Comparison of ENCODE assay signal across 11 cellular contexts in genomic region chr3:126287171-126287535, GRCh38.
DNase-seq lines count a peak whose midpoint lies in the region; ATAC-seq and TF ChIP-seq lines count a peak whose summit lies in the region.
"Had no signal": no experiment of that assay in that cellular context is flagged by ENCODE, and none has a peak within 500 bp of the region (broad histone marks: within the 10 kb centered on the region; RNA-seq: fewer than 3 reads in every experiment).

No MANE protein-coding gene starts in this region.

- no peak for TF ChIP-seq CTCF in astrocyte of the spinal cord (IDR thresholded peaks at IDR 0.05; ENCODE audit: low read depth, low read length)
- TF ChIP-seq CTCF in hepatocyte (IDR thresholded peaks at IDR 0.05; ENCODE audit: poor library complexity) = no peak
- TF ChIP-seq CTCF in prostate gland (IDR thresholded peaks at IDR 0.05) = no peak

- H3K4me2 ChIP-seq in BLaER1 = peak overlapping the region; percentile 91
- H3K4me2 ChIP-seq in hepatocyte = peak overlapping the region; percentile 93

- H3K9ac ChIP-seq in BLaER1 = peak overlapping the region; percentile 50; the same call in 1 of the 2 replicates

- in situ Hi-C loops in astrocyte of the spinal cord (cut with HindIII; ENCODE audit: low sequenced_read_pairs) = no loop called here

- intact Hi-C loops in prostate gland (cut with DNase I) = loop anchor here (5.0 kb wide), 1 partner anchor 60 kb away; no protein-coding TSS in a partner anchor

- H3K79me2 ChIP-seq in hepatocyte = no peaks in the 10 kb centered on the region

- no peak for TF ChIP-seq POLR2A in prostate gland (IDR thresholded peaks at IDR 0.05)

- H3K36me3 ChIP-seq in BLaER1 = no peaks in the 10 kb centered on the region
- no peaks in the 10 kb centered on the region for H3K36me3 ChIP-seq in hepatocyte (replicated peaks; ENCODE audit: insufficient read depth, low read depth)
- no peaks in the 10 kb centered on the region for H3K36me3 ChIP-seq in prostate gland

- ATAC-seq in HG03280 (IDR thresholded peaks at IDR 0.05; ENCODE audit: unreplicated experiment) = no peak

- no peak for DNase-seq in astrocyte of the spinal cord (ENCODE audit: low read depth, low spot score)
- no peak for DNase-seq in hepatocyte (ENCODE audit: low spot score)
- no peak for DNase-seq in prostate gland (ENCODE audit: low spot score)
- no peak for DNase-seq in NAMALWA (ENCODE audit: low spot score)
- no peak for DNase-seq in C1 segment of cervical spinal cord (lab: John Stamatoyannopoulos, UW)
- DNase-seq in GM19238 (ENCODE audit: insufficient read length, low spot score) = no peak
- DNase-seq: activated naive CD4-positive, alpha-beta T cell treated with anti-CD3 and anti-CD28 coated beads for 36 hours; CD4-positive, CD25-positive, alpha-beta regulatory T cell; HCEC 1CT had no signal

- H3K9me2 ChIP-seq in hepatocyte (replicated peaks; ENCODE audit: insufficient read depth) = no peaks in the 10 kb centered on the region

- H3K27me3 ChIP-seq in BLaER1 (peaks cover 13% of the 10 kb centered on the region), hepatocyte (peaks cover 30% of the 10 kb centered on the region), prostate gland (replicated peaks; ENCODE audit: insufficient read depth) (no peaks in the 10 kb centered on the region)

- H2AFZ ChIP-seq in hepatocyte = peak overlapping the region; percentile 89

- 17% methylated on average over 7 of the region's 7 CpGs for WGBS in hepatocyte (ENCODE audit: low lambda C conversion rate, missing lambda C conversion rate)
- WGBS in prostate gland = 17% methylated on average over 7 of the region's 7 CpGs

- H3K9me3 ChIP-seq in BLaER1 (0 out of 2 replicates have a peak, but pooled peaks cover 5% of the 10 kb centered on the region), hepatocyte (ENCODE audit: low read depth) (no peaks in the 10 kb centered on the region), prostate gland (no peaks in the 10 kb centered on the region)

- H4K20me1 ChIP-seq in BLaER1 (no peaks in the 10 kb centered on the region), hepatocyte (ENCODE audit: insufficient read depth, poor library complexity, severe bottlenecking) (no peaks in the 10 kb centered on the region)

- no peak overlapping the region for H3K27ac ChIP-seq in BLaER1
- no peak overlapping the region for H3K27ac ChIP-seq in hepatocyte
- peak overlapping the region; percentile 42 to 69 for H3K27ac ChIP-seq in prostate gland

- H3K4me1 ChIP-seq in BLaER1 (peaks cover 40% of the 10 kb centered on the region), hepatocyte (ENCODE audit: insufficient read depth) (peaks cover 11% of the 10 kb centered on the region), prostate gland (replicated peaks) (no peaks in the 10 kb centered on the region)

- H3K4me3 ChIP-seq in BLaER1 = peak overlapping the region; percentile 45
- peak overlapping the region; percentile 41 for H3K4me3 ChIP-seq in astrocyte of the spinal cord (ENCODE audit: low read depth, low read length)
- H3K4me3 ChIP-seq in hepatocyte = peak overlapping the region; percentile 35
- H3K4me3 ChIP-seq in prostate gland = peak overlapping the region; percentile 20 to 32

Comparison
In these comparisons a context has a peak if more than half of its experiments do, and no peak if none do; other contexts are left out.
1. H3K27ac ChIP-seq: peak in prostate gland (2 of 2); none in BLaER1 (single experiment) and hepatocyte (single experiment).
2. Peak in every context shown above with its lines, with median percentiles within 50 percentile points of each other: H3K4me3 ChIP-seq.